In genomic region chr1:235030919-235031596, GRCh38 we compare ENCODE assay signal across 17 cellular contexts.
DNase-seq lines count a peak whose midpoint lies in the region; ATAC-seq and TF ChIP-seq lines count a peak whose summit lies in the region.
"Had no signal": no experiment of that assay in that cellular context is flagged by ENCODE, and none has a peak within 500 bp of the region (broad histone marks: within the 10 kb centered on the region; RNA-seq: fewer than 3 reads in every experiment).

No MANE protein-coding gene starts in this region.

- no peaks in the 10 kb centered on the region for H4K20me1 ChIP-seq in IMR-90 (ENCODE audit: insufficient read depth, low read length)
- H4K20me1 ChIP-seq: BLaER1 had no signal

- no peak overlapping the region for H4K91ac ChIP-seq in IMR-90 (ENCODE audit: insufficient read depth, low read depth, low read length)

- no peak overlapping the region for H3K18ac ChIP-seq in IMR-90 (ENCODE audit: low read depth, low read length)

- TF ChIP-seq CTCF in IMR-90 (conservative IDR thresholded peaks at IDR 0.05; ENCODE audit: low read depth, low read length) (no peak), WTC11 (IDR thresholded peaks at IDR 0.05) (no peak)

- H3K79me1 ChIP-seq in IMR-90 (ENCODE audit: low read depth in 1 of 2, low read length in 2 of 2), result no peaks in the 10 kb centered on the region

- no peak overlapping the region for H2BK120ac ChIP-seq in IMR-90 (ENCODE audit: low read depth, low read length)

- no peak overlapping the region for H3K4me3 Mint-ChIP-seq in activated T-cell treated with anti-CD3 and anti-CD28 coated beads, Interleukin-2, amount 50 U/mL, for 24 hours
- no peak overlapping the region for H3K4me3 Mint-ChIP-seq in activated T-cell treated with anti-CD3 and anti-CD28 coated beads, Interleukin-2, amount 50 U/mL, for 72 hours
- no peak overlapping the region for H3K4me3 Mint-ChIP-seq in WTC11
- H3K4me3 Mint-ChIP-seq: CD4-positive, alpha-beta memory T cell had no signal

- no peak overlapping the region for H2AK5ac ChIP-seq in IMR-90 (ENCODE audit: low read depth, low read length)

- no peaks in the 10 kb centered on the region for H3K36me3 Mint-ChIP-seq in activated T-cell treated with anti-CD3 and anti-CD28 coated beads, Interleukin-2, amount 50 U/mL, for 24 hours (ENCODE audit: low read depth)
- peaks cover 9 to 11% of the 10 kb centered on the region in 2 donors for H3K36me3 Mint-ChIP-seq in activated T-cell treated with anti-CD3 and anti-CD28 coated beads, Interleukin-2, amount 50 U/mL, for 72 hours (ENCODE audit: insufficient read depth in 2 of 2)
- peaks cover 8% of the 10 kb centered on the region for H3K36me3 Mint-ChIP-seq in WTC11
- H3K36me3 Mint-ChIP-seq: CD4-positive, alpha-beta memory T cell had no signal

- POLR2A ChIA-PET in IMR-90 (lab: Charles Lee; ENCODE audit: unreplicated experiment) (interaction anchor here (0.6 kb wide), 1 partner anchor 13 kb away, joined by 3 read pairs; no protein-coding TSS in a partner anchor), WTC11 (lab: Charles Lee) (no interaction called here)

- H3K9me3 ChIP-seq in IMR-90 (ENCODE audit: control insufficient read depth, insufficient read depth, low read length), result no peaks in the 10 kb centered on the region

- H3K4me3 ChIP-seq in IMR-90 (ENCODE audit: insufficient read depth, low read depth, low read length), result no peak overlapping the region
- H3K4me3 ChIP-seq: BLaER1 had no signal

- dilution Hi-C loops in IMR-90 (cut with HindIII; ENCODE audit: low sequenced_read_pairs, unreplicated experiment), result no loop called here

- H3K4me1 ChIP-seq in IMR-90 (ENCODE audit: control insufficient read depth, insufficient read depth, low read length), result no peaks in the 10 kb centered on the region
- H3K4me1 ChIP-seq: BLaER1 had no signal

- ATAC-seq in activated T-cell treated with anti-CD3 and anti-CD28 coated beads, Interleukin-2, amount 50 U/mL, for 72 hours (replicated peaks in 1 of 2), result no peak
- ATAC-seq in IMR-90 (ENCODE audit: low read depth) (no peak), left lobe of liver (no peak), sciatic nerve (no peak), HG02870 (IDR thresholded peaks at IDR 0.05; ENCODE audit: unreplicated experiment) (no peak), GM21381 (IDR thresholded peaks at IDR 0.05; ENCODE audit: unreplicated experiment) (no peak), WTC11 (no peak)

- no TSS peak for BruUV-seq in IMR-90 (replicated peaks; lab: Mats Ljungman, UMichigan)

- intact Hi-C loops in IMR-90 (cut with micrococcal nuclease) (no loop called here), sciatic nerve (cut with DNase I) (no loop called here)

- H2AK9ac ChIP-seq in IMR-90 (replicated peaks; ENCODE audit: low read depth, low read length, poor library complexity), result no peak overlapping the region

- DNase-seq in activated T-cell treated with anti-CD3 and anti-CD28 coated beads, Interleukin-2, amount 50 U/mL, for 24 hours, result peak; percentile 16
- no peak for DNase-seq in activated T-cell treated with anti-CD3 and anti-CD28 coated beads, Interleukin-2, amount 50 U/mL, for 72 hours
- DNase-seq in IMR-90, result no peak
- DNase-seq in left lobe of liver (ENCODE audit: low spot score), result peak; percentile 16
- peak; percentile 23 for DNase-seq in sciatic nerve (ENCODE audit: low spot score)
- no peak for DNase-seq in WTC11 (ENCODE audit: low spot score)
- DNase-seq: Calu3; CD4-positive, alpha-beta memory T cell; GF-D8; GOT3; KBM-7; NCI-H1694 treated with DMSO at 0.1 percent for 48 hours; NK-92 treated with Interleukin-12 subunit alpha and Interleukin-12 subunit beta, amount 100 ng/mL, for 24 hours; Right ventricle myocardium superior had no signal

- peaks cover 12% of the 10 kb centered on the region for H3K4me1 Mint-ChIP-seq in activated T-cell treated with anti-CD3 and anti-CD28 coated beads, Interleukin-2, amount 50 U/mL, for 24 hours (ENCODE audit: low read depth)
- H3K4me1 Mint-ChIP-seq in activated T-cell treated with anti-CD3 and anti-CD28 coated beads, Interleukin-2, amount 50 U/mL, for 72 hours (ENCODE audit: low read depth), result peaks cover 20% of the 10 kb centered on the region
- no peaks in the 10 kb centered on the region for H3K4me1 Mint-ChIP-seq in WTC11

- no peak overlapping the region for H2AFZ ChIP-seq in IMR-90 (replicated peaks; ENCODE audit: low read length, poor library complexity)

- H3K23ac ChIP-seq in IMR-90 (ENCODE audit: low read depth, low read length), result no peak overlapping the region

- no peak overlapping the region for H3K56ac ChIP-seq in IMR-90 (ENCODE audit: extremely low read depth, insufficient read depth, low read length)

- no peak overlapping the region for H2BK15ac ChIP-seq in IMR-90 (ENCODE audit: low read depth, low read length)

- in situ Hi-C loops in IMR-90 (cut with MboI; ENCODE audit: low sequenced_read_pairs), result no loop called here

- H4K5ac ChIP-seq in IMR-90 (ENCODE audit: low read depth, low read length), result no peak overlapping the region

- TF ChIP-seq RAD21 in IMR-90 (IDR thresholded peaks at IDR 0.05; ENCODE audit: low read length), result no peak

- H4K8ac ChIP-seq in IMR-90 (ENCODE audit: low read depth in 2 of 2, low read length in 2 of 2), result no peak overlapping the region

- TF ChIP-seq POLR2A in IMR-90 (IDR thresholded peaks at IDR 0.05; ENCODE audit: low read depth, low read length), result no peak

- H2BK5ac ChIP-seq in IMR-90 (ENCODE audit: low read depth, low read length, poor library complexity, severe bottlenecking), result no peak overlapping the region

- no peak overlapping the region for H3K27ac Mint-ChIP-seq in activated T-cell treated with anti-CD3 and anti-CD28 coated beads, Interleukin-2, amount 50 U/mL, for 24 hours
- no peak overlapping the region for H3K27ac Mint-ChIP-seq in activated T-cell treated with anti-CD3 and anti-CD28 coated beads, Interleukin-2, amount 50 U/mL, for 72 hours
- no peak overlapping the region for H3K27ac Mint-ChIP-seq in WTC11
- H3K27ac Mint-ChIP-seq: CD4-positive, alpha-beta memory T cell had no signal

- CTCF ChIA-PET in IMR-90 (lab: Yijun Ruan, JAX), result no interaction called here
- CTCF ChIA-PET in WTC11 (lab: Charles Lee), result no interaction called here

- 100% methylated on average over 1 of the region's 7 CpGs; no CpG with 5 or more reads in 1 of the 2 experiments for WGBS in IMR-90 (ENCODE audit: extremely low coverage in 2 of 2, insufficient read length in 1 of 2), 2 experiments

- no peak overlapping the region for H3K27ac ChIP-seq in IMR-90 (ENCODE audit: insufficient read depth, low read length)
- H3K27ac ChIP-seq: BLaER1 had no signal

- H3K27me3 ChIP-seq in IMR-90 (ENCODE audit: control insufficient read depth, insufficient read depth, low read length), result no peaks in the 10 kb centered on the region
- H3K27me3 ChIP-seq: BLaER1 had no signal

- H3K27me3 Mint-ChIP-seq in activated T-cell treated with anti-CD3 and anti-CD28 coated beads, Interleukin-2, amount 50 U/mL, for 24 hours, result no peaks in the 10 kb centered on the region
- H3K27me3 Mint-ChIP-seq in activated T-cell treated with anti-CD3 and anti-CD28 coated beads, Interleukin-2, amount 50 U/mL, for 72 hours (ENCODE audit: low read depth), result no peaks in the 10 kb centered on the region
- H3K27me3 Mint-ChIP-seq in WTC11 (ENCODE audit: low read depth), result no peaks in the 10 kb centered on the region
- H3K27me3 Mint-ChIP-seq: CD4-positive, alpha-beta memory T cell had no signal

- H3K9me3 Mint-ChIP-seq in activated T-cell treated with anti-CD3 and anti-CD28 coated beads, Interleukin-2, amount 50 U/mL, for 24 hours, result peaks cover 9% of the 10 kb centered on the region
- peaks cover 6 to 7% of the 10 kb centered on the region in 2 donors for H3K9me3 Mint-ChIP-seq in activated T-cell treated with anti-CD3 and anti-CD28 coated beads, Interleukin-2, amount 50 U/mL, for 72 hours
- peaks cover 28% of the 10 kb centered on the region for H3K9me3 Mint-ChIP-seq in WTC11

- H3K4ac ChIP-seq in IMR-90 (ENCODE audit: low read depth, low read length), result no peak overlapping the region

- H3K9me1 ChIP-seq in IMR-90 (ENCODE audit: insufficient read depth, low read length), result peaks cover 7% of the 10 kb centered on the region; the same call in 1 of the 2 replicates

- H3K4me2 ChIP-seq in IMR-90 (ENCODE audit: low read depth, low read length), result no peak overlapping the region
- H3K4me2 ChIP-seq: BLaER1 had no signal

- H3K14ac ChIP-seq in IMR-90 (replicated peaks; ENCODE audit: low read depth, low read length), result no peak overlapping the region

- H3K36me3 ChIP-seq in IMR-90 (ENCODE audit: control insufficient read depth, insufficient read depth, low read length), result no peaks in the 10 kb centered on the region
- H3K36me3 ChIP-seq: BLaER1 had no signal

- H2BK20ac ChIP-seq in IMR-90 (ENCODE audit: low read depth, low read length), result no peak overlapping the region

- H3K9ac ChIP-seq in IMR-90 (ENCODE audit: low read depth, low read length), result no peak overlapping the region
- H3K9ac ChIP-seq: BLaER1 had no signal

TF ChIP-seq in IMR-90, 13 proteins besides CTCF, POLR2A, EP300 and RAD21 (continues in another document):
- TF ChIP-seq MAZ (IDR thresholded peaks at IDR 0.05; ENCODE audit: borderline replicate concordance, low read depth, low read length), result no peak
- TF ChIP-seq CHD1 (IDR thresholded peaks at IDR 0.05; ENCODE audit: low read depth, low read length), result no peak
- TF ChIP-seq SMC3 (IDR thresholded peaks at IDR 0.05; ENCODE audit: low read depth, low read length), result no peak
- TF ChIP-seq MAFK (IDR thresholded peaks at IDR 0.05; ENCODE audit: low read depth, low read length), result peak; percentile 60

TF ChIP-seq in WTC11, 78 proteins besides CTCF, POLR2A, EP300 and RAD21 (continues in another document):
- TF ChIP-seq, protein P1, sequence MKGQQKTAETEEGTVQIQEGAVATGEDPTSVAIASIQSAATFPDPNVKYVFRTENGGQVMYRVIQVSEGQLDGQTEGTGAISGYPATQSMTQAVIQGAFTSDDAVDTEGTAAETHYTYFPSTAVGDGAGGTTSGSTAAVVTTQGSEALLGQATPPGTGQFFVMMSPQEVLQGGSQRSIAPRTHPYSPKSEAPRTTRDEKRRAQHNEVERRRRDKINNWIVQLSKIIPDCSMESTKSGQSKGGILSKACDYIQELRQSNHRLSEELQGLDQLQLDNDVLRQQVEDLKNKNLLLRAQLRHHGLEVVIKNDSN (CRISPR knock-in tag; IDR thresholded peaks at IDR 0.05), result no peak
- TF ChIP-seq ZNF512 (CRISPR knock-in tag; IDR thresholded peaks at IDR 0.05; ENCODE audit: borderline replicate concordance), result no peak

Comparison
In these comparisons a context has a peak if more than half of its experiments do, and no peak if none do; other contexts are left out.
1. DNase-seq: peak in activated T-cell treated with anti-CD3 and anti-CD28 coated beads, Interleukin-2, amount 50 U/mL, for 24 hours (single experiment), left lobe of liver (single experiment) and sciatic nerve (single experiment); none in activated T-cell treated with anti-CD3 and anti-CD28 coated beads, Interleukin-2, amount 50 U/mL, for 72 hours (0 of 2), IMR-90 (single experiment) and WTC11 (single experiment).